10 cellular contexts compared by ENCODE assay signal in genomic region chr6:135411339-135411738, GRCh38.
DNase-seq lines count a peak whose midpoint lies in the region; ATAC-seq and TF ChIP-seq lines count a peak whose summit lies in the region.
"Had no signal": no experiment of that assay in that cellular context is flagged by ENCODE, and none has a peak within 500 bp of the region (broad histone marks: within the 10 kb centered on the region; RNA-seq: fewer than 3 reads in every experiment).

No MANE protein-coding gene starts in this region.

- peak; percentile 8 for DNase-seq in EH (ENCODE audit: low read depth)
- no peak for DNase-seq in brain microvascular endothelial cell
- peak in 1 of 3 donors; percentile 10 for DNase-seq in mucosa of descending colon
- no peak for DNase-seq in DMS153 treated with DMSO at 0.1 percent for 48 hours (lab: John Stamatoyannopoulos, UW; ENCODE audit: unreplicated experiment)
- no peak for DNase-seq in amniotic stem cell (lab: John Stamatoyannopoulos, UW)
- DNase-seq in iPS-NIHi7 (ENCODE audit: extremely low spot score) = no peak
- no peak for DNase-seq in NCI-H2171 (lab: John Stamatoyannopoulos, UW)
- DNase-seq: NCI-H1417 treated with DMSO at 0.1 percent for 48 hours, upper lobe of left lung had no signal

- H3K36me3 ChIP-seq in brain microvascular endothelial cell (replicated peaks) (peaks cover 8% of the 10 kb centered on the region), mucosa of descending colon (ENCODE audit: low read depth) (no peaks in the 10 kb centered on the region)

- H3K9me3 ChIP-seq in mucosa of descending colon = no peaks in the 10 kb centered on the region
- H3K9me3 ChIP-seq: upper lobe of left lung had no signal

- peak; percentile 36 for ATAC-seq in mucosa of descending colon

- no peaks in the 10 kb centered on the region for H3K27me3 ChIP-seq in brain microvascular endothelial cell (replicated peaks)
- H3K27me3 ChIP-seq: upper lobe of left lung had no signal

- H3K4me1 ChIP-seq in mucosa of descending colon (ENCODE audit: low read depth) = no peaks in the 10 kb centered on the region
- H3K4me1 ChIP-seq: upper lobe of left lung had no signal

- H3K27ac ChIP-seq in brain microvascular endothelial cell = no peak overlapping the region
- H3K27ac ChIP-seq: upper lobe of left lung had no signal

- in situ Hi-C loops in brain microvascular endothelial cell (cut with HindIII; ENCODE audit: low pct_ligation_motif_present, low sequenced_read_pairs) = no loop called here

- intact Hi-C loops in mucosa of descending colon (cut with DNase I, micrococcal nuclease) = no loop called here

- no peak overlapping the region for H3K4me3 ChIP-seq in brain microvascular endothelial cell (ENCODE audit: low read depth, low read length)
- H3K4me3 ChIP-seq in mucosa of descending colon = no peak overlapping the region
- H3K4me3 ChIP-seq: upper lobe of left lung had no signal

- TF ChIP-seq CTCF in LNCAP (IDR thresholded peaks at IDR 0.05) (peak; percentile 26; the same call in 1 of the 2 replicates), brain microvascular endothelial cell (IDR thresholded peaks at IDR 0.05; ENCODE audit: low read depth, low read length, missing control alignments) (peak; percentile 39), mucosa of descending colon (IDR thresholded peaks at IDR 0.05) (no peak)
